Comparison of ENCODE assay signal across 22 cellular contexts in the genomic region with DNA sequence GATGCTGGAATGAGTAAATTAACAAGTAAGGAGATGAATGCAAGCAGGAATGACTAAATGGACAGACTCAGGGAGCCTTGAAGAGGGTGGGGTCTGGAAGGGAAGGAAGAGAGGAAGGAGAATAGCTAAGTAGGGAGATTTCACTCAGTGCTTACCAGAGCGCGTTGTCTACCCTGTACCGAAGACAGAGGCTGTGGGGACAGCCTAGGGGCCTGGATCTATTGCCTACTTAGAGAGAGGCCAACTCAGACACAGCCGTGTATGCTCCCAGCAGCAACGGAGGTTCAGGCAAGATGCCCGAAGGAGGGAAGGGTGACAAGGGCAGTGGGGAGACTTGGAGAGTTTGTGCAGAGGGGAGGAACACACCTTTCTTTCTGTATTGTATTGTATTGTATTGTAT. TPM values are rescaled to one million over a fixed set of nuclear protein-coding genes. Genes with fewer than 3 reads are reported as not detected.
A peak's percentile ranks its signal among the peaks of the same experiment; 100 is the strongest.
DNase-seq lines count a peak whose midpoint lies in the region; ATAC-seq and TF ChIP-seq lines count a peak whose summit lies in the region.
"Had no signal": no experiment of that assay in that cellular context is flagged by ENCODE, and none has a peak within 500 bp of the region (broad histone marks: within the 10 kb centered on the region; RNA-seq: fewer than 3 reads in every experiment).

A gene (plus strand): TSS at position 157 of the 400 bp plus-strand sequence. CDS start 1,791 bp downstream, outside the sequence.

- H3K9me3 ChIP-seq in vagina: no peaks in the 10 kb centered on the region
- no peaks in the 10 kb centered on the region for H3K9me3 ChIP-seq in CD4-positive, alpha-beta memory T cell (ENCODE audit: control insufficient read depth in 1 of 2, low read length in 2 of 2)
- H3K9me3 ChIP-seq: pancreas, SK-N-SH had no signal

- ATAC-seq in left ventricle myocardium superior (peak; percentile 63), sciatic nerve (no peak), SK-N-SH treated with all-trans-retinoic acid at 6 μM for 48 hours (no peak)
- ATAC-seq: activated T-cell treated with anti-CD3 and anti-CD28 coated beads, Interleukin-2, amount 50 U/mL, for 4 hours; CD8-positive, alpha-beta T cell; PC-3 had no signal

- no peaks in the 10 kb centered on the region for H3K36me3 Mint-ChIP-seq in CD4-positive, alpha-beta memory T cell
- H3K36me3 Mint-ChIP-seq: CD8-positive, alpha-beta T cell had no signal

- TF ChIP-seq POLR2A in vagina (IDR thresholded peaks at IDR 0.05): no peak

- DNase-seq in activated effector memory CD4-positive, alpha-beta T cell treated with anti-CD3 and anti-CD28 coated beads, Interleukin-2, amount 50 U/mL, for 16 hours: peak; percentile 19
- DNase-seq in activated effector memory CD4-positive, alpha-beta T cell treated with Interleukin-2 at 50 U/mL for 16 hours: no peak
- no peak for DNase-seq in left ventricle myocardium superior
- no peak for DNase-seq in sciatic nerve (ENCODE audit: low spot score)
- peak; percentile 55 to 69 for DNase-seq in vagina (ENCODE audit: extremely low spot score in 2 of 2)
- DNase-seq in activated CD4-positive, alpha-beta T cell treated with anti-CD3 and anti-CD28 coated beads for 1 hour: no peak
- no peak for DNase-seq in CD4-positive, alpha-beta memory T cell
- DNase-seq: activated CD4-positive, alpha-beta T cell treated with anti-CD3 and anti-CD28 coated beads, Interleukin-2, amount 50 U/mL, for 1 hour; activated T-cell treated with anti-CD3 and anti-CD28 coated beads, Interleukin-2, amount 50 U/mL, for 4 hours; EL; MM.1S; NCI-H2029 treated with DMSO at 0.1 percent for 48 hours; NCI-H524 treated with DMSO at 0.1 percent for 48 hours; PC-3; SK-N-SH had no signal

- intact Hi-C loops in left ventricle myocardium superior (cut with micrococcal nuclease) (no loop called here), sciatic nerve (cut with DNase I) (no loop called here), vagina (cut with DNase I) (no loop called here)
- intact Hi-C loops in CD4-positive, alpha-beta memory T cell (cut with micrococcal nuclease): loop anchor here (2.0 kb wide), 1 partner anchor 30 kb away; no protein-coding TSS in a partner anchor

- H3K27ac Mint-ChIP-seq in CD4-positive, alpha-beta memory T cell: peak within 1 kb of the TSS in 1 of 7 donors; percentile 9
- H3K27ac Mint-ChIP-seq: CD8-positive, alpha-beta T cell; stimulated activated naive CD8-positive, alpha-beta T cell treated with anti-CD3 and anti-CD28 coated beads, Interleukin-15, Interleukin-2, amounts not matched to agents 100 ng/mL and 50 ng/mL, for 24 hours had no signal

- no peaks in the 10 kb centered on the region for H3K4me1 ChIP-seq in vagina
- H3K4me1 ChIP-seq in CD4-positive, alpha-beta memory T cell (ENCODE audit: insufficient read depth, low read length): no peaks in the 10 kb centered on the region
- H3K4me1 ChIP-seq: pancreas had no signal

- H3K27me3 Mint-ChIP-seq in CD4-positive, alpha-beta memory T cell: peaks cover 14 to 21% of the 10 kb centered on the region in 2 donors

- H3K27ac ChIP-seq in vagina: no peak within 1 kb of the TSS
- H3K27ac ChIP-seq in CD4-positive, alpha-beta memory T cell (ENCODE audit: low read depth, low read length): no peak within 1 kb of the TSS
- H3K27ac ChIP-seq: pancreas had no signal

- H3K4me3 Mint-ChIP-seq in CD4-positive, alpha-beta memory T cell: no peak within 1 kb of the TSS
- H3K4me3 Mint-ChIP-seq: activated T-cell treated with anti-CD3 and anti-CD28 coated beads, Interleukin-2, amount 50 U/mL, for 4 hours; CD8-positive, alpha-beta T cell; stimulated activated naive CD8-positive, alpha-beta T cell treated with anti-CD3 and anti-CD28 coated beads, Interleukin-15, Interleukin-2, amounts not matched to agents 100 ng/mL and 50 ng/mL, for 24 hours had no signal

- peaks cover 0 to 3% (median 0%) of the 10 kb centered on the region in 8 donors for H3K9me3 Mint-ChIP-seq in CD4-positive, alpha-beta memory T cell
- H3K9me3 Mint-ChIP-seq: activated T-cell treated with anti-CD3 and anti-CD28 coated beads, Interleukin-2, amount 50 U/mL, for 4 hours; CD8-positive, alpha-beta T cell; stimulated activated naive CD8-positive, alpha-beta T cell treated with anti-CD3 and anti-CD28 coated beads, Interleukin-15, Interleukin-2, amounts not matched to agents 100 ng/mL and 50 ng/mL, for 24 hours had no signal

- POLR2A ChIA-PET in CD4-positive, alpha-beta memory T cell (lab: Charles Lee; ENCODE audit: partially characterized antibody): no interaction called here

- peaks cover 0 to 5% (median 0%) of the 10 kb centered on the region in 4 donors for H3K4me1 Mint-ChIP-seq in CD4-positive, alpha-beta memory T cell

- CTCF ChIA-PET in CD4-positive, alpha-beta memory T cell (lab: Charles Lee; ENCODE audit: partially characterized antibody): interaction anchor here (0.9 kb wide), 1 partner anchor 33 kb away, joined by 3 read pairs; no protein-coding TSS in a partner anchor

- H3K36me3 ChIP-seq in vagina: no peaks in the 10 kb centered on the region
- H3K36me3 ChIP-seq in CD4-positive, alpha-beta memory T cell (ENCODE audit: insufficient read depth, low read length): no peaks in the 10 kb centered on the region
- H3K36me3 ChIP-seq: pancreas had no signal

- TF ChIP-seq CTCF in vagina (IDR thresholded peaks at IDR 0.05): no peak

- no peak within 1 kb of the TSS for H3K4me3 ChIP-seq in vagina
- H3K4me3 ChIP-seq in CD4-positive, alpha-beta memory T cell (ENCODE audit: low read length in 2 of 2): no peak within 1 kb of the TSS
- H3K4me3 ChIP-seq: pancreas had no signal

- H3K27me3 ChIP-seq in vagina: no peaks in the 10 kb centered on the region
- H3K27me3 ChIP-seq in CD4-positive, alpha-beta memory T cell (ENCODE audit: insufficient read depth, low read length): peaks cover 3% of the 10 kb centered on the region
- H3K27me3 ChIP-seq: pancreas had no signal

TF ChIP-seq in SK-N-SH treated with all-trans-retinoic acid at 6 μM for 48 hours, 23 proteins besides CTCF, POLR2A, EP300 and RAD21:
- TF ChIP-seq ZC3H10 (CRISPR knock-in tag; IDR thresholded peaks at IDR 0.05): no peak
- TF ChIP-seq PPARA (CRISPR knock-in tag; IDR thresholded peaks at IDR 0.05; ENCODE audit: borderline replicate concordance): no peak
- no peak for TF ChIP-seq CSDC2 (CRISPR knock-in tag; IDR thresholded peaks at IDR 0.05)
- TF ChIP-seq ZNF70 (CRISPR knock-in tag; IDR thresholded peaks at IDR 0.05): no peak
- TF ChIP-seq, protein P1, sequence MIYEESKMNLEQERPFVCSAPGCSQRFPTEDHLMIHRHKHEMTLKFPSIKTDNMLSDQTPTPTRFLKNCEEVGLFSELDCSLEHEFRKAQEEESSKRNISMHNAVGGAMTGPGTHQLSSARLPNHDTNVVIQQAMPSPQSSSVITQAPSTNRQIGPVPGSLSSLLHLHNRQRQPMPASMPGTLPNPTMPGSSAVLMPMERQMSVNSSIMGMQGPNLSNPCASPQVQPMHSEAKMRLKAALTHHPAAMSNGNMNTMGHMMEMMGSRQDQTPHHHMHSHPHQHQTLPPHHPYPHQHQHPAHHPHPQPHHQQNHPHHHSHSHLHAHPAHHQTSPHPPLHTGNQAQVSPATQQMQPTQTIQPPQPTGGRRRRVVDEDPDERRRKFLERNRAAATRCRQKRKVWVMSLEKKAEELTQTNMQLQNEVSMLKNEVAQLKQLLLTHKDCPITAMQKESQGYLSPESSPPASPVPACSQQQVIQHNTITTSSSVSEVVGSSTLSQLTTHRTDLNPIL (CRISPR knock-in tag; IDR thresholded peaks at IDR 0.05; ENCODE audit: low read depth): no peak
- no peak for TF ChIP-seq GLIS3 (CRISPR knock-in tag; IDR thresholded peaks at IDR 0.05)
- TF ChIP-seq TCF4 (CRISPR knock-in tag; IDR thresholded peaks at IDR 0.05; ENCODE audit: borderline replicate concordance): no peak
- TF ChIP-seq SNAI2 (CRISPR knock-in tag; IDR thresholded peaks at IDR 0.05): no peak
- TF ChIP-seq, protein P2, sequence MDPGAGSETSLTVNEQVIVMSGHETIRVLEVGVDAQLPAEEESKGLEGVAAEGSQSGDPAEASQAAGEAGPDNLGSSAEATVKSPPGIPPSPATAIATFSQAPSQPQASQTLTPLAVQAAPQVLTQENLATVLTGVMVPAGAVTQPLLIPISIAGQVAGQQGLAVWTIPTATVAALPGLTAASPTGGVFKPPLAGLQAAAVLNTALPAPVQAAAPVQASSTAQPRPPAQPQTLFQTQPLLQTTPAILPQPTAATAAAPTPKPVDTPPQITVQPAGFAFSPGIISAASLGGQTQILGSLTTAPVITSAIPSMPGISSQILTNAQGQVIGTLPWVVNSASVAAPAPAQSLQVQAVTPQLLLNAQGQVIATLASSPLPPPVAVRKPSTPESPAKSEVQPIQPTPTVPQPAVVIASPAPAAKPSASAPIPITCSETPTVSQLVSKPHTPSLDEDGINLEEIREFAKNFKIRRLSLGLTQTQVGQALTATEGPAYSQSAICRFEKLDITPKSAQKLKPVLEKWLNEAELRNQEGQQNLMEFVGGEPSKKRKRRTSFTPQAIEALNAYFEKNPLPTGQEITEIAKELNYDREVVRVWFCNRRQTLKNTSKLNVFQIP (CRISPR knock-in tag; IDR thresholded peaks at IDR 0.05; ENCODE audit: borderline replicate concordance, low read depth): no peak

RNA-seq across cellular contexts. Expression of the gene that starts here (rescaled TPM):
- 21.9 TPM for total RNA-seq in left ventricle myocardium superior
- total RNA-seq in sciatic nerve: 28.4 TPM
- 19.4 TPM for total RNA-seq in vagina
- not detected for total RNA-seq in CD4-positive, alpha-beta memory T cell
- not detected for polyA plus RNA-seq in CD4-positive, alpha-beta memory T cell
- total RNA-seq: A172; activated T-cell treated with anti-CD3 and anti-CD28 coated beads, Interleukin-2, amount 50 U/mL, for 4 hours; CD8-positive, alpha-beta T cell; chondrocyte; endothelial cell of umbilical vein; PC-3 had no signal
- polyA plus RNA-seq: endothelial cell of umbilical vein, SK-N-SH had no signal

Comparison
In these comparisons a context has a peak if more than half of its experiments do, and no peak if none do; other contexts are left out.
1. RNA of the gene that starts here (total RNA-seq): 28.4 TPM in sciatic nerve (single experiment), 21.9 TPM in left ventricle myocardium superior (single experiment) and 19.4 TPM in vagina (single experiment); not detected in CD4-positive, alpha-beta memory T cell; every median in the first group is over 10 times any median in the second.
2. DNase-seq: peak in activated effector memory CD4-positive, alpha-beta T cell treated with anti-CD3 and anti-CD28 coated beads, Interleukin-2, amount 50 U/mL, for 16 hours (single experiment) and vagina (2 of 2); none in activated effector memory CD4-positive, alpha-beta T cell treated with Interleukin-2 at 50 U/mL for 16 hours (single experiment), left ventricle myocardium superior (single experiment), sciatic nerve (single experiment), activated CD4-positive, alpha-beta T cell treated with anti-CD3 and anti-CD28 coated beads for 1 hour (single experiment) and CD4-positive, alpha-beta memory T cell (0 of 5).